26 cellular contexts compared by ENCODE assay signal in genomic region chr2:96825057-96825456, GRCh38.
"Had no signal": no experiment of that assay in that cellular context is flagged by ENCODE, and none has a peak within 500 bp of the region (broad histone marks: within the 10 kb centered on the region; RNA-seq: fewer than 3 reads in every experiment).

No MANE protein-coding gene starts in this region.

- H3K9me3 Mint-ChIP-seq: naive thymus-derived CD8-positive, alpha-beta T cell; nephron; neural crest cell; stimulated activated effector memory CD8-positive, alpha-beta T cell treated with anti-CD3 and anti-CD28 coated beads, Interleukin-12 subunit alpha, Interleukin-12 subunit beta, amount 100 ng/mL, for 72 hours; stimulated activated naive CD8-positive, alpha-beta T cell treated with anti-CD3 and anti-CD28 coated beads, Interleukin-15, Interleukin-2, amounts not matched to agents 100 ng/mL and 50 ng/mL, for 24 hours; type B pancreatic cell had no signal

- DNase-seq: hippocampal formation; left colon; left lung; lower lobe of right lung; mammary epithelial cell; mesenchymal stem cell; naive thymus-derived CD8-positive, alpha-beta T cell; nucleus accumbens; pancreas; stimulated activated CD4-positive, alpha-beta T cell treated with anti-CD3 and anti-CD28 coated beads, Interleukin-12 subunit alpha, Interleukin-12 subunit beta, amount 100 ng/mL, for 4 hours; stimulated activated CD4-positive, alpha-beta T cell treated with anti-CD3 and anti-CD28 coated beads, Interleukin-15, amount 100 ng/mL, for 24 hours; stimulated activated CD4-positive, alpha-beta T cell treated with anti-CD3 and anti-CD28 coated beads, Interleukin-4, amount 100 ng/mL, for 24 hours; stimulated activated naive CD4-positive, alpha-beta T cell; tibial artery; uterus had no signal

- H3K4me1 ChIP-seq: suprapubic skin, uterus had no signal

- H3K27me3 ChIP-seq: left lung, pancreas, right lobe of liver, suprapubic skin, tibial artery, uterus had no signal

- H3K4me2 ChIP-seq: smooth muscle cell had no signal

- H3K4me3 Mint-ChIP-seq: nephron; neural crest cell; stimulated activated effector memory CD8-positive, alpha-beta T cell treated with anti-CD3 and anti-CD28 coated beads, Interleukin-12 subunit alpha, Interleukin-12 subunit beta, amount 100 ng/mL, for 72 hours; stimulated activated naive CD8-positive, alpha-beta T cell treated with anti-CD3 and anti-CD28 coated beads, Interleukin-15, Interleukin-2, amounts not matched to agents 100 ng/mL and 50 ng/mL, for 24 hours; type B pancreatic cell had no signal

- H3K27ac ChIP-seq: left lung, lower lobe of right lung, pancreas, psoas muscle, right lobe of liver, suprapubic skin, thoracic aorta, tibial artery had no signal

- H3K9me3 ChIP-seq: left lung, lower lobe of right lung, pancreas, psoas muscle, right lobe of liver, suprapubic skin, thoracic aorta, tibial artery, uterus had no signal

- FAIRE-seq: keratinocyte, pancreas had no signal

- ATAC-seq: left colon; left lung; lower lobe of right lung; naive thymus-derived CD8-positive, alpha-beta T cell; pancreas; psoas muscle; right lobe of liver; stimulated activated effector memory CD8-positive, alpha-beta T cell treated with anti-CD3 and anti-CD28 coated beads, Interleukin-12 subunit alpha, Interleukin-12 subunit beta, amount 100 ng/mL, for 72 hours had no signal

- H3K36me3 ChIP-seq: uterus had no signal

- H3K4me3 ChIP-seq: left lung, lower lobe of right lung, pancreas, psoas muscle, right lobe of liver, smooth muscle cell, suprapubic skin, thoracic aorta, tibial artery, uterus had no signal

- H3K27ac Mint-ChIP-seq: stimulated activated naive CD8-positive, alpha-beta T cell treated with anti-CD3 and anti-CD28 coated beads, Interleukin-15, Interleukin-2, amounts not matched to agents 100 ng/mL and 50 ng/mL, for 24 hours; type B pancreatic cell had no signal

- H3K27me3 Mint-ChIP-seq: naive thymus-derived CD8-positive, alpha-beta T cell; stimulated activated naive CD8-positive, alpha-beta T cell treated with anti-CD3 and anti-CD28 coated beads, Interleukin-15, Interleukin-2, amounts not matched to agents 100 ng/mL and 50 ng/mL, for 24 hours; type B pancreatic cell had no signal
